Comparison of ENCODE assay signal across 12 cellular contexts in the genomic region with DNA sequence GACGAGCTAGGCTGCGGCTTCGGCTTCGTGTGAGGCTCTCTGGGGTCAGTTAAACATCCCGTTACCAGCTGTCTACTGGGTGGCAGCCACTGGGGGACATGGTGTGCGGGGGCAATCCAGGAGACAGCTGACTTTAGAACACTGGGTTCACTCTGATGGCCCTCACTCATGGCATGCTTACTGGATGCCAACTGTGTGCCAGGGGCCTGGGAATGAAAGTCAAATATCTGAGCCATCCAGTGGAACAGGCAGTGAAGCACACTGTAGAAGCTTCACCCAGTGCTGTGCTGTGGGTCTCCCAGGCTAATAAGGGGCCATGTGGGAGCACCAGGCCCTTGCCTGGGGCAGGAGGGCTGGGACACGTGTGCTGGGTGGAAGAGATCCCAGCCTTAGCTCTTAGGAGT. TPM values are rescaled to one million over a fixed set of nuclear protein-coding genes. Genes with fewer than 3 reads are reported as not detected.
DNase-seq lines count a peak whose midpoint lies in the region; ATAC-seq, FAIRE-seq and TF ChIP-seq lines count a peak whose summit lies in the region.
"Had no signal": no experiment of that assay in that cellular context is flagged by ENCODE, and none has a peak within 500 bp of the region (broad histone marks: within the 10 kb centered on the region; RNA-seq: fewer than 3 reads in every experiment).

No MANE protein-coding gene starts in this region.

- H2BK5ac ChIP-seq in IMR-90 (ENCODE audit: low read depth, low read length, poor library complexity, severe bottlenecking) (no peak overlapping the region), H1 (ENCODE audit: low read depth, low read length) (peak overlapping the region; percentile 99; the same call in 1 of the 2 replicates)

- no peak for ATAC-seq in IMR-90 (ENCODE audit: low read depth)
- no peak for ATAC-seq in GM19023 (IDR thresholded peaks at IDR 0.05; ENCODE audit: unreplicated experiment)

- H3K9me3 ChIP-seq in IMR-90 (ENCODE audit: control insufficient read depth, insufficient read depth, low read length) (no peaks in the 10 kb centered on the region), H1 (ENCODE audit: insufficient read depth in 2 of 2, low read depth in 1 of 2, low read length in 1 of 2) (no peaks in the 10 kb centered on the region), neural progenitor cell (ENCODE audit: low read depth) (no peaks in the 10 kb centered on the region)
- H3K9me3 ChIP-seq: HAP-1 had no signal

- H3K4ac ChIP-seq in IMR-90 (ENCODE audit: low read depth, low read length) (peak overlapping the region; percentile 56; the same call in 1 of the 2 replicates), H1 (replicated peaks; ENCODE audit: insufficient read length, low read depth, low read length) (peak overlapping the region; percentile 4)

- peaks cover 45% of the 10 kb centered on the region for H3K4me1 ChIP-seq in IMR-90 (ENCODE audit: control insufficient read depth, insufficient read depth, low read length)
- peaks cover 20 to 65% (median 54%) of the 10 kb centered on the region in 4 experiments for H3K4me1 ChIP-seq in H1 (replicated peaks in 1 of 4; ENCODE audit: control insufficient read depth in 3 of 4, insufficient read depth in 4 of 4, low read length in 3 of 4)
- peaks cover 70% of the 10 kb centered on the region for H3K4me1 ChIP-seq in neural progenitor cell

- DNase-seq in DMS79 treated with DMSO at 0.1 percent for 48 hours (lab: John Stamatoyannopoulos, UW) = peak; percentile 64
- DNase-seq in IMR-90 = no peak
- no peak for DNase-seq in H1 (ENCODE audit: low read depth in 1 of 2, low spot score in 2 of 2)
- DNase-seq in neural progenitor cell (ENCODE audit: low spot score) = no peak
- no peak for DNase-seq in epidermal melanocyte (ENCODE audit: insufficient read length, low spot score)
- no peak for DNase-seq in AG08396 (ENCODE audit: low spot score)
- DNase-seq in NCI-H187 treated with DMSO at 0.1 percent for 48 hours (lab: John Stamatoyannopoulos, UW) = no peak
- DNase-seq: NCI-H1436 treated with DMSO at 0.1 percent for 48 hours; NCI-H2107; NK-92 treated with Interleukin-12 subunit alpha and Interleukin-12 subunit beta, amount 100 ng/mL, for 24 hours had no signal

- no peak for TF ChIP-seq RAD21 in IMR-90 (IDR thresholded peaks at IDR 0.05; ENCODE audit: low read length)
- TF ChIP-seq RAD21 in H1 (IDR thresholded peaks at IDR 0.05 in 1 of 2, conservative IDR thresholded peaks at IDR 0.05 in 1 of 2; ENCODE audit: low read depth in 2 of 2, low read length in 2 of 2) = no peak

- no peak overlapping the region for H4K5ac ChIP-seq in IMR-90 (ENCODE audit: low read depth, low read length)
- no peak overlapping the region for H4K5ac ChIP-seq in H1 (ENCODE audit: insufficient read length, low read depth, low read length)

- H2BK15ac ChIP-seq in IMR-90 (ENCODE audit: low read depth, low read length) = no peak overlapping the region
- 0 out of 2 replicates have a peak overlapping the region, but pooled peaks have one; percentile 98 for H2BK15ac ChIP-seq in H1 (ENCODE audit: low read length)

- peaks cover 74% of the 10 kb centered on the region for H3K4me1 Mint-ChIP-seq in neural progenitor cell

- H3K23ac ChIP-seq in IMR-90 (ENCODE audit: low read depth, low read length) = no peak overlapping the region
- H3K23ac ChIP-seq in H1 (ENCODE audit: insufficient read length) = no peak overlapping the region

- H3K27me3 ChIP-seq in IMR-90 (ENCODE audit: control insufficient read depth, insufficient read depth, low read length) (no peaks in the 10 kb centered on the region), H1 (replicated peaks in 1 of 4; ENCODE audit: control insufficient read depth in 3 of 4, extremely low read depth in 1 of 4, insufficient read depth in 3 of 4, low read length in 3 of 4) (no peaks in the 10 kb centered on the region), neural progenitor cell (no peaks in the 10 kb centered on the region)

- H3F3A ChIP-seq in neural progenitor cell (ENCODE audit: low read depth) = peaks cover 49% of the 10 kb centered on the region

- H3K14ac ChIP-seq in IMR-90 (replicated peaks; ENCODE audit: low read depth, low read length) (peak overlapping the region; percentile 12; the same call in 1 of the 2 replicates), H1 (ENCODE audit: insufficient read length) (no peak overlapping the region)

- CTCF ChIA-PET in IMR-90 (lab: Yijun Ruan, JAX) = interaction anchor here (0.6 kb wide), 1 partner anchor 47 kb away, joined by 3 read pairs; no protein-coding TSS in a partner anchor
- CTCF ChIA-PET in H1 (lab: Charles Lee; ENCODE audit: partially characterized antibody) = interaction anchor here (0.7 to 3.0 kb wide), 12 partner anchors 9 to 186 kb away, joined by 3 to 14 read pairs (median 3); a partner anchor contains a TSS

- dilution Hi-C loops in IMR-90 (cut with HindIII; ENCODE audit: low sequenced_read_pairs, unreplicated experiment) = no loop called here

- H2BK20ac ChIP-seq in IMR-90 (ENCODE audit: low read depth, low read length) (no peak overlapping the region), H1 (ENCODE audit: low read length) (peak overlapping the region; percentile 15)

- no peak for TF ChIP-seq EP300 in H1 (IDR thresholded peaks at IDR 0.05; ENCODE audit: borderline replicate concordance in 1 of 2, low read depth in 2 of 2, low read length in 2 of 2)

- H3K36me3 Mint-ChIP-seq in neural progenitor cell = peaks cover 2% of the 10 kb centered on the region

- H3K79me1 ChIP-seq in IMR-90 (ENCODE audit: low read depth in 1 of 2, low read length in 2 of 2) = peaks cover 39 to 95% of the 10 kb centered on the region in 2 experiments
- peaks cover 26% of the 10 kb centered on the region for H3K79me1 ChIP-seq in H1 (ENCODE audit: low read depth, low read length)

- TF ChIP-seq POLR2A in IMR-90 (IDR thresholded peaks at IDR 0.05; ENCODE audit: low read depth, low read length) (no peak), H1 (IDR thresholded peaks at IDR 0.05; ENCODE audit: control extremely low read depth in 1 of 2, low read depth in 2 of 2, low read length in 2 of 2) (no peak)

- H3K4me2 ChIP-seq in IMR-90 (ENCODE audit: low read depth, low read length) (no peak overlapping the region), H1 (ENCODE audit: insufficient read depth in 1 of 2, low read depth in 2 of 2, low read length in 2 of 2) (no peak overlapping the region), neural progenitor cell (peak overlapping the region; percentile 62)

- no peaks in the 10 kb centered on the region for H3K27me3 Mint-ChIP-seq in neural progenitor cell (ENCODE audit: insufficient read depth, low read depth)

- H2AK9ac ChIP-seq in IMR-90 (replicated peaks; ENCODE audit: low read depth, low read length, poor library complexity) = peak overlapping the region; percentile 7

- H2AK5ac ChIP-seq in IMR-90 (ENCODE audit: low read depth, low read length) (peak overlapping the region; percentile 89; the same call in 1 of the 2 replicates), H1 (ENCODE audit: low read depth, low read length) (peak overlapping the region; percentile 3; the same call in 1 of the 2 replicates)

- H2BK120ac ChIP-seq in IMR-90 (ENCODE audit: low read depth, low read length) (peak overlapping the region; percentile 48; the same call in 1 of the 2 replicates), H1 (replicated peaks; ENCODE audit: low read depth, low read length) (peak overlapping the region; percentile 21)

- H3K4me3 Mint-ChIP-seq in neural progenitor cell = no peak overlapping the region

- H3K36me3 ChIP-seq in IMR-90 (ENCODE audit: control insufficient read depth, insufficient read depth, low read length) (no peaks in the 10 kb centered on the region; the same call in 1 of the 2 replicates), H1 (ENCODE audit: control insufficient read depth in 2 of 4, insufficient read depth in 4 of 4, low read length in 3 of 4) (no peaks in the 10 kb centered on the region), neural progenitor cell (no peaks in the 10 kb centered on the region)
- H3K36me3 ChIP-seq: HAP-1 had no signal

- H2AFZ ChIP-seq in IMR-90 (replicated peaks; ENCODE audit: low read length, poor library complexity) = no peak overlapping the region
- no peak overlapping the region for H2AFZ ChIP-seq in H1 (ENCODE audit: low read length)
- no peak overlapping the region for H2AFZ ChIP-seq in neural progenitor cell (replicated peaks)

- no peaks in the 10 kb centered on the region for H3K9me3 Mint-ChIP-seq in neural progenitor cell

- no peak overlapping the region for H3K4me3 ChIP-seq in IMR-90 (ENCODE audit: insufficient read depth, low read depth, low read length)
- no peak overlapping the region for H3K4me3 ChIP-seq in H1 (ENCODE audit: extremely low read depth in 1 of 4, insufficient read depth in 2 of 4, low read depth in 3 of 4, low read length in 4 of 4)
- no peak overlapping the region for H3K4me3 ChIP-seq in neural progenitor cell
- H3K4me3 ChIP-seq: HAP-1 had no signal

- BruUV-seq in IMR-90 (replicated peaks; lab: Mats Ljungman, UMichigan) = no TSS peak

- H3K27ac Mint-ChIP-seq in neural progenitor cell = peak overlapping the region; percentile 91

- H3K56ac ChIP-seq in IMR-90 (ENCODE audit: extremely low read depth, insufficient read depth, low read length) = no peak overlapping the region
- H3K56ac ChIP-seq in H1 (replicated peaks; ENCODE audit: insufficient read length, low read depth, low read length) = no peak overlapping the region

- peaks cover 10 to 86% of the 10 kb centered on the region in 2 experiments for H3K79me2 ChIP-seq in H1 (ENCODE audit: control insufficient read depth in 1 of 2, insufficient read depth in 2 of 2, low read length in 2 of 2)
- H3K79me2 ChIP-seq in neural progenitor cell (ENCODE audit: low read depth) = peaks cover 93% of the 10 kb centered on the region

- H4K20me1 ChIP-seq in IMR-90 (ENCODE audit: insufficient read depth, low read length) = peaks cover 89% of the 10 kb centered on the region
- peaks cover 6 to 12% of the 10 kb centered on the region in 2 experiments for H4K20me1 ChIP-seq in H1 (replicated peaks in 1 of 2; ENCODE audit: control insufficient read depth in 1 of 2, insufficient read depth in 2 of 2, low read length in 2 of 2)
- H4K20me1 ChIP-seq in neural progenitor cell (ENCODE audit: low read depth) = peaks cover 100% of the 10 kb centered on the region

- H4K91ac ChIP-seq in IMR-90 (ENCODE audit: insufficient read depth, low read depth, low read length) (no peak overlapping the region), H1 (replicated peaks; ENCODE audit: insufficient read length, low read length) (peak overlapping the region; percentile 23)

- no peak for TF ChIP-seq CTCF in IMR-90 (conservative IDR thresholded peaks at IDR 0.05; ENCODE audit: low read depth, low read length)
- TF ChIP-seq CTCF in H1 (IDR thresholded peaks at IDR 0.05; ENCODE audit: control extremely low read depth in 1 of 3, insufficient read depth in 1 of 3, low read depth in 1 of 3, low read length in 3 of 3) = no peak
- no peak for TF ChIP-seq CTCF in neural progenitor cell (IDR thresholded peaks at IDR 0.05)

- H2BK12ac ChIP-seq in H1 (ENCODE audit: low read depth, low read length) = no peak overlapping the region; the same call in 1 of the 2 replicates

- H3K18ac ChIP-seq in IMR-90 (ENCODE audit: low read depth, low read length) = no peak overlapping the region
- H3K18ac ChIP-seq in H1 (ENCODE audit: extremely low read depth, low read length) = 0 out of 2 replicates have a peak overlapping the region, but pooled peaks have one; percentile 99

- intact Hi-C loops in IMR-90 (cut with micrococcal nuclease) = no loop called here

- no peak overlapping the region for H3K9ac ChIP-seq in IMR-90 (ENCODE audit: low read depth, low read length)
- no peak overlapping the region for H3K9ac ChIP-seq in H1 (replicated peaks in 1 of 4; ENCODE audit: extremely low read depth in 1 of 4, low read depth in 3 of 4, low read length in 3 of 4)
- no peak overlapping the region for H3K9ac ChIP-seq in neural progenitor cell

- peaks cover 59% of the 10 kb centered on the region for H3K9me1 ChIP-seq in IMR-90 (ENCODE audit: insufficient read depth, low read length)

- 97% methylated on average over 7 of the region's 7 CpGs; no CpG with 5 or more reads in 1 of the 2 experiments for WGBS in IMR-90 (ENCODE audit: extremely low coverage in 2 of 2, insufficient read length in 1 of 2), 2 experiments
- WGBS in H1 (ENCODE audit: extremely low coverage in 1 of 2, insufficient coverage in 1 of 2, insufficient read length in 1 of 2, insufficient replicate concordance in 2 of 2, low coverage in 1 of 2, low lambda C conversion rate in 2 of 2, missing lambda C conversion rate in 1 of 2), 2 experiments = 89% methylated on average over 7 of the region's 7 CpGs; no CpG with 5 or more reads in 1 of the 2 experiments

- H3K23me2 ChIP-seq in H1 (ENCODE audit: low read depth, low read length) = no peaks in the 10 kb centered on the region; the same call in 1 of the 2 replicates

- H3K27ac ChIP-seq in IMR-90 (ENCODE audit: insufficient read depth, low read length) = no peak overlapping the region
- no peak overlapping the region for H3K27ac ChIP-seq in H1 (ENCODE audit: low read depth, low read length)
- no peak overlapping the region for H3K27ac ChIP-seq in neural progenitor cell

- FAIRE-seq in H1 (lab: Jason Lieb, UNC) = no peak

- in situ Hi-C loops in IMR-90 (cut with MboI; ENCODE audit: low sequenced_read_pairs) = no loop called here

- POLR2A ChIA-PET in IMR-90 (lab: Charles Lee; ENCODE audit: unreplicated experiment) (no interaction called here), H1 (lab: Charles Lee; ENCODE audit: partially characterized antibody) (interaction anchor here (0.8 to 3.9 kb wide), 7 partner anchors 9 to 291 kb away, joined by 3 to 31 read pairs (median 5); no protein-coding TSS in a partner anchor)

- H4K8ac ChIP-seq in IMR-90 (ENCODE audit: low read depth in 2 of 2, low read length in 2 of 2) (no peak overlapping the region; a peak in 1 of 4 replicates), H1 (ENCODE audit: extremely low read depth, insufficient read depth, low read length) (no peak overlapping the region)

RNA-seq across cellular contexts. Expression of a gene that starts 48.3 kb away (rescaled TPM):
- 3.8 and 4.7 TPM in 2 replicates for total RNA-seq in IMR-90 (2012; rRNA removed)
- 26.0 and 31.5 TPM in 2 replicates for polyA plus RNA-seq in IMR-90 (2012; rRNA removed)
- 7.6 and 16.7 TPM in 2 replicates for polyA plus RNA-seq in IMR-90 (2012; cell fraction: cytosol; rRNA removed)
- 57.0 and 124 TPM in 2 replicates for polyA plus RNA-seq in IMR-90 (2012; cell fraction: nucleus; rRNA removed; ENCODE audit: low replicate concordance)
- total RNA-seq in H1 (2021; fragmentation: NEBNext Ultra II Directional; extraction: Animal tissue kit (Norgen Biotek cat#: 25700)) = 46.9 and 49.8 TPM in 2 replicates
- polyA plus RNA-seq in H1 (2011; rRNA removed) = 18.4 and 28.8 TPM in 2 replicates
- 12.7 TPM for polyA plus RNA-seq in H1 (2011; cell fraction: cytosol; rRNA removed)
- 59.5 TPM for polyA plus RNA-seq in H1 (2011; cell fraction: nucleus; rRNA removed)
- polyA plus RNA-seq in H1 (2012, experiment 1 of 2) = 17.6 to 27.8 TPM (median 24.7 TPM) in 4 replicates
- polyA plus RNA-seq in H1 (2012, experiment 2 of 2) = 9.7 TPM
- polyA plus RNA-seq in H1 (2013, experiment 1 of 2) = 17.1 TPM
- polyA plus RNA-seq in H1 (2013, experiment 2 of 2) = 16.9 TPM
- 17.2 and 19.9 TPM in 2 replicates for polyA minus RNA-seq in H1 (2011; rRNA and poly(A)+ RNA removed)
- 23.0 TPM for polyA minus RNA-seq in H1 (2011; cell fraction: cytosol; rRNA and poly(A)+ RNA removed)
- 42.4 TPM for polyA minus RNA-seq in H1 (2011; cell fraction: nucleus; rRNA and poly(A)+ RNA removed)
- total RNA-seq in neural progenitor cell (ENCODE audit: low replicate concordance) = 9.4 and 39.6 TPM in 2 replicates
